ENCODE assay signal across 27 cellular contexts in the genomic region with DNA sequence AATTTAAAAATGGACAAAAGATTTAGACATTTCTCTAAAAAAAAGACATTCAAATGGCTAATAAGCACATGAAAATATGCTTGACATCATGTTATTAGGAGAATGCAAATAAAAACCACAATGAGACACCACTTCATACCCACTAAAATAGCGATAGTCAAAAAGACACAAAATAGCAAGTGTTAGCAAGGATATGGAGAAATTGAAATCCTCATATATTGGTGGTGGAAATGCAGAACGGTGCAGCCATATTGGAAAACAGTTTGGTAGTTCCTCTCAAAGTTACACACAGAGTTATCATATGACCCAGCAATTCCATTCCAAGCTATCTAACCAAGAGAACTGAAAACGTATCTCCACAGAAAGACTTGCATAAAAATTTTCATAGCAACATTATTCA.
"Had no signal": no experiment of that assay in that cellular context is flagged by ENCODE, and none has a peak within 500 bp of the region (broad histone marks: within the 10 kb centered on the region; RNA-seq: fewer than 3 reads in every experiment).

No MANE protein-coding gene starts in this region.

- H3K27ac ChIP-seq: colonic mucosa, coronary artery, dorsolateral prefrontal cortex, epithelial cell of prostate, esophagus muscularis mucosa, esophagus squamous epithelium, foreskin keratinocyte, gastrocnemius medialis, gastroesophageal sphincter, heart left ventricle, heart right ventricle, hepatocyte had no signal

- H3K79me2 ChIP-seq: hepatocyte had no signal

- H3K4me1 ChIP-seq: colonic mucosa, esophagus muscularis mucosa, esophagus squamous epithelium, foreskin keratinocyte, gastrocnemius medialis, gastroesophageal sphincter, heart left ventricle, heart right ventricle had no signal

- H3K4me2 ChIP-seq: hepatocyte had no signal

- H3K4me3 ChIP-seq: colonic mucosa, coronary artery, dorsolateral prefrontal cortex, esophagus muscularis mucosa, esophagus squamous epithelium, gastrocnemius medialis, gastroesophageal sphincter, heart left ventricle, heart right ventricle, hepatocyte had no signal

- ATAC-seq: effector memory CD8-positive, alpha-beta T cell; esophagus mucosa; foreskin keratinocyte; gastrocnemius medialis; gastroesophageal sphincter; heart left ventricle; heart right ventricle had no signal

- H3K36me3 ChIP-seq: colonic mucosa, esophagus muscularis mucosa, esophagus squamous epithelium, gastrocnemius medialis, gastroesophageal sphincter, heart left ventricle, heart right ventricle had no signal

- H3K27me3 ChIP-seq: colonic mucosa, dorsolateral prefrontal cortex, esophagus muscularis mucosa, esophagus squamous epithelium, gastrocnemius medialis, gastroesophageal sphincter, heart left ventricle, heart right ventricle, hepatocyte had no signal

- FAIRE-seq: endometrium, endothelial cell of umbilical vein had no signal

- H2AFZ ChIP-seq: hepatocyte had no signal

- DNase-seq: colonic mucosa; cortex of kidney; dermis blood vessel endothelial cell; dorsolateral prefrontal cortex; effector CD4-positive, alpha-beta T cell; effector CD8-positive, alpha-beta T cell; effector memory CD4-positive, alpha-beta T cell; effector memory CD8-positive, alpha-beta T cell; endodermal cell; erythroblast; esophagus squamous epithelium; foreskin fibroblast; foreskin keratinocyte; foreskin melanocyte; gastrocnemius medialis; glutamatergic neuron; head of caudate nucleus; heart left ventricle; heart right ventricle had no signal

- H3K9me3 ChIP-seq: colonic mucosa had no signal
